In genomic region chr19:32269831-32270230, GRCh38 we compare ENCODE assay signal across 22 cellular contexts.
"Had no signal": no experiment of that assay in that cellular context is flagged by ENCODE, and none has a peak within 500 bp of the region (broad histone marks: within the 10 kb centered on the region; RNA-seq: fewer than 3 reads in every experiment).

No MANE protein-coding gene starts in this region.

- H3K36me3 Mint-ChIP-seq: stimulated activated memory B cell treated with anti-CD40 and anti-IgM and Interleukin-4, amounts not matched to agents 10 μg/mL and 1 μg/mL and 100 μg/mL, for 72 hours; type B pancreatic cell had no signal

- H3K4me1 ChIP-seq: colonic mucosa, right lobe of liver, testis had no signal

- DNase-seq: activated CD4-positive, alpha-beta T cell treated with anti-CD3 and anti-CD28 coated beads, Interleukin-2, amount 10 ng/mL, durations not matched to agents 24 days and 14 days; activated CD8-positive, alpha-beta memory T cell treated with anti-CD3 and anti-CD28 coated beads, Interleukin-2, amount 50 U/mL, for 4 hours; activated naive CD4-positive, alpha-beta T cell treated with anti-CD3 and anti-CD28 coated beads for 36 hours; activated T-cell treated with anti-CD3 and anti-CD28 coated beads, Interleukin-2, amount 50 U/mL, for 4 hours; aorta; brain microvascular endothelial cell; colonic mucosa; foreskin melanocyte; glutamatergic neuron; hippocampal formation; left cardiac atrium; mesenchymal stem cell; mucosa of descending colon; naive B cell; right lobe of liver; small intestine; stimulated activated CD4-positive, alpha-beta T cell treated with anti-CD3 and anti-CD28 coated beads, Interleukin-4, amount 100 ng/mL, for 4 hours had no signal

- H3K27ac ChIP-seq: brain microvascular endothelial cell, colonic mucosa, neural progenitor cell, right lobe of liver, testis had no signal

- ATAC-seq: activated T-cell treated with anti-CD3 and anti-CD28 coated beads, Interleukin-2, amount 50 U/mL, for 4 hours; left cardiac atrium; mucosa of descending colon; right lobe of liver; stimulated activated memory B cell treated with anti-CD40 and anti-IgM and Interleukin-4, amounts not matched to agents 10 μg/mL and 1 μg/mL and 100 μg/mL, for 72 hours had no signal

- H3K36me3 ChIP-seq: brain microvascular endothelial cell, colonic mucosa, neural progenitor cell, right lobe of liver had no signal

- H3K27ac Mint-ChIP-seq: activated CD4-positive, alpha-beta T cell treated with anti-CD3 and anti-CD28 coated beads, Interleukin-2, amount 10 ng/mL, durations not matched to agents 24 days and 14 days; activated naive CD4-positive, alpha-beta T cell treated with anti-CD3 and anti-CD28 coated beads for 36 hours; naive B cell; neural progenitor cell; stimulated activated memory B cell treated with anti-CD40 and anti-IgM and Interleukin-4, amounts not matched to agents 10 μg/mL and 1 μg/mL and 100 μg/mL, for 72 hours; type B pancreatic cell had no signal

- H3K27me3 ChIP-seq: brain microvascular endothelial cell, colonic mucosa, neural progenitor cell, right lobe of liver, testis had no signal

- H3K9me3 ChIP-seq: colonic mucosa, mucosa of descending colon, right lobe of liver, testis had no signal

- H3K4me3 Mint-ChIP-seq: activated CD4-positive, alpha-beta T cell treated with anti-CD3 and anti-CD28 coated beads, Interleukin-2, amount 10 ng/mL, durations not matched to agents 24 days and 14 days; activated naive CD4-positive, alpha-beta T cell treated with anti-CD3 and anti-CD28 coated beads for 36 hours; activated T-cell treated with anti-CD3 and anti-CD28 coated beads, Interleukin-2, amount 50 U/mL, for 4 hours; central memory CD8-positive, alpha-beta T cell; naive B cell; neural progenitor cell; stimulated activated memory B cell treated with anti-CD40 and anti-IgM and Interleukin-4, amounts not matched to agents 10 μg/mL and 1 μg/mL and 100 μg/mL, for 72 hours; type B pancreatic cell had no signal

- H3K9me3 Mint-ChIP-seq: activated CD4-positive, alpha-beta T cell treated with anti-CD3 and anti-CD28 coated beads, Interleukin-2, amount 10 ng/mL, durations not matched to agents 24 days and 14 days had no signal

- H3K4me1 Mint-ChIP-seq: activated CD4-positive, alpha-beta T cell treated with anti-CD3 and anti-CD28 coated beads, Interleukin-2, amount 10 ng/mL, durations not matched to agents 24 days and 14 days; central memory CD8-positive, alpha-beta T cell; naive B cell; stimulated activated memory B cell treated with anti-CD40 and anti-IgM and Interleukin-4, amounts not matched to agents 10 μg/mL and 1 μg/mL and 100 μg/mL, for 72 hours had no signal

- H3K4me3 ChIP-seq: colonic mucosa, mucosa of descending colon, neural progenitor cell, right lobe of liver had no signal
